Comparison of ENCODE assay signal across 15 cellular contexts in genomic region chr5:69250593-69250992, GRCh38.
"Had no signal": no experiment of that assay in that cellular context is flagged by ENCODE, and none has a peak within 500 bp of the region (broad histone marks: within the 10 kb centered on the region; RNA-seq: fewer than 3 reads in every experiment).

No MANE protein-coding gene starts in this region.

- ATAC-seq: foreskin keratinocyte had no signal

- H3K27ac Mint-ChIP-seq: activated B cell treated with CpG ODN at 0.5 μM for 24 hours; activated CD4-positive, alpha-beta T cell treated with anti-CD3 and anti-CD28 coated beads, Interleukin-2, amount 10 ng/mL, durations not matched to agents 24 days and 14 days; activated T-helper 2 cell treated with anti-CD3 and anti-CD28 coated beads, Interferon-gamma antibody, Interleukin-2, Interleukin-4, amounts not matched to agents 10 μg/mL and 5 μg/mL and 100 μg/mL, durations not matched to agents 14 hours and 24 hours and 36 hours; mesothelial cell of epicardium; nephron progenitor cell had no signal

- H3K9me3 Mint-ChIP-seq: activated CD4-positive, alpha-beta T cell treated with anti-CD3 and anti-CD28 coated beads, Interleukin-2, amount 10 ng/mL, durations not matched to agents 24 days and 14 days had no signal

- H3K4me1 Mint-ChIP-seq: mesothelial cell of epicardium, nephron progenitor cell had no signal

- H3K4me3 Mint-ChIP-seq: activated B cell treated with CpG ODN at 0.5 μM for 24 hours; activated CD4-positive, alpha-beta T cell treated with anti-CD3 and anti-CD28 coated beads, Interleukin-2, amount 10 ng/mL, durations not matched to agents 24 days and 14 days; mesothelial cell of epicardium; nephron progenitor cell had no signal

- H3K27me3 Mint-ChIP-seq: activated B cell treated with CpG ODN at 0.5 μM for 24 hours; activated CD4-positive, alpha-beta T cell treated with anti-CD3 and anti-CD28 coated beads, Interleukin-2, amount 10 ng/mL, durations not matched to agents 24 days and 14 days had no signal

- DNase-seq: activated B cell treated with CpG ODN at 0.5 μM for 24 hours; activated CD8-positive, alpha-beta memory T cell treated with anti-CD3 and anti-CD28 coated beads for 24 hours; anterior cingulate cortex; cortex of kidney; effector CD8-positive, alpha-beta T cell; foreskin keratinocyte; nephron progenitor cell; sigmoid colon; spleen; stomach; T-helper 2 cell; testis had no signal
